ENCODE assay signal across 1 cellular context in genomic region chr2:69724540-69725159, GRCh38.
A peak's percentile ranks its signal among the peaks of the same experiment; 100 is the strongest.
TF ChIP-seq lines count a peak whose summit lies in the region.

No MANE protein-coding gene starts in this region.

TF ChIP-seq in K562, 482 proteins besides CTCF, POLR2A, EP300 and RAD21 (continued from another document and continues in another):
- TF ChIP-seq ARID3A (IDR thresholded peaks at IDR 0.05; ENCODE audit: borderline replicate concordance, low read depth, low read length): no peak
- no peak for TF ChIP-seq ZNF407 (IDR thresholded peaks at IDR 0.05; ENCODE audit: low read depth)
- TF ChIP-seq ZNF778 (CRISPR knock-in tag; IDR thresholded peaks at IDR 0.05): no peak
- no peak for TF ChIP-seq ZNF583 (CRISPR knock-in tag; IDR thresholded peaks at IDR 0.05)
- TF ChIP-seq RCOR1 (IDR thresholded peaks at IDR 0.05; ENCODE audit: borderline replicate concordance in 1 of 2, low read depth in 2 of 2, low read length in 2 of 2): peak in 1 of 2 experiments; percentile 79; a peak in 1 of 4 replicates
- TF ChIP-seq MAZ (CRISPR knock-in tag; conservative IDR thresholded peaks at IDR 0.05 in 1 of 2, IDR thresholded peaks at IDR 0.05 in 1 of 2): peak in 1 of 2 experiments; percentile 43; a peak in 2 of 4 replicates
- TF ChIP-seq CUX1 (CRISPR knock-in tag; IDR thresholded peaks at IDR 0.05): no peak
- TF ChIP-seq TCFL5 (CRISPR knock-in tag; conservative IDR thresholded peaks at IDR 0.05): no peak
- TF ChIP-seq ZNF124 (CRISPR knock-in tag; IDR thresholded peaks at IDR 0.05): no peak
- peak; percentile 87 for TF ChIP-seq ARID1B (IDR thresholded peaks at IDR 0.05)
- TF ChIP-seq KAT8 (IDR thresholded peaks at IDR 0.05; ENCODE audit: low read depth): no peak
- TF ChIP-seq POLR2AphosphoS5 (IDR thresholded peaks at IDR 0.05; ENCODE audit: control insufficient read depth, insufficient read depth, low read depth, low read length): no peak
- no peak for TF ChIP-seq ZSCAN29 (IDR thresholded peaks at IDR 0.05)
- TF ChIP-seq E2F3 (CRISPR knock-in tag; IDR thresholded peaks at IDR 0.05): no peak
- TF ChIP-seq ZNF785 (CRISPR knock-in tag; IDR thresholded peaks at IDR 0.05): no peak
- TF ChIP-seq ZNF668 (CRISPR knock-in tag; IDR thresholded peaks at IDR 0.05): no peak
- TF ChIP-seq SIRT6 (IDR thresholded peaks at IDR 0.05; ENCODE audit: low read depth, low read length): no peak
- TF ChIP-seq ESRRB (CRISPR knock-in tag; IDR thresholded peaks at IDR 0.05; ENCODE audit: borderline replicate concordance): no peak
- peak; percentile 72 for TF ChIP-seq HMBOX1 (IDR thresholded peaks at IDR 0.05)
- TF ChIP-seq MLLT1 (IDR thresholded peaks at IDR 0.05): no peak
- TF ChIP-seq PCBP1 (IDR thresholded peaks at IDR 0.05; ENCODE audit: low read depth, low read length, poor library complexity, severe bottlenecking): no peak
- TF ChIP-seq RBM15 (IDR thresholded peaks at IDR 0.05; ENCODE audit: insufficient read depth, low read length): no peak
- TF ChIP-seq EZH2 (IDR thresholded peaks at IDR 0.05; ENCODE audit: borderline replicate concordance, low read depth, low read length): no peak
- TF ChIP-seq RNF219 (CRISPR knock-in tag; IDR thresholded peaks at IDR 0.05): no peak
- no peak for TF ChIP-seq DACH1 (IDR thresholded peaks at IDR 0.05; ENCODE audit: partially characterized antibody)
- TF ChIP-seq SRSF1 (IDR thresholded peaks at IDR 0.05; ENCODE audit: low read depth, low read length): no peak
- TF ChIP-seq ZNF146 (CRISPR knock-in tag; IDR thresholded peaks at IDR 0.05; ENCODE audit: unreplicated experiment): no peak
- TF ChIP-seq ARHGAP35 (IDR thresholded peaks at IDR 0.05; ENCODE audit: partially characterized antibody): no peak
- peak; percentile 93 for TF ChIP-seq SMC3 (conservative IDR thresholded peaks at IDR 0.05; ENCODE audit: insufficient read depth, low read depth, low read length)
- no peak for TF ChIP-seq ZNF76 (CRISPR knock-in tag; IDR thresholded peaks at IDR 0.05; ENCODE audit: borderline replicate concordance)
- no peak for TF ChIP-seq NELFE (IDR thresholded peaks at IDR 0.05; ENCODE audit: insufficient read depth, insufficient read length)
- no peak for TF ChIP-seq IRF9 (tag; IDR thresholded peaks at IDR 0.05)
- no peak for TF ChIP-seq NR3C1 (CRISPR knock-in tag; IDR thresholded peaks at IDR 0.05)
- TF ChIP-seq HOXB6 (CRISPR knock-in tag; IDR thresholded peaks at IDR 0.05; ENCODE audit: borderline replicate concordance): no peak
- no peak for TF ChIP-seq CREB1 (IDR thresholded peaks at IDR 0.05)
- TF ChIP-seq CREB1 (CRISPR knock-in tag; IDR thresholded peaks at IDR 0.05): no peak
- TF ChIP-seq SPI1 (IDR thresholded peaks at IDR 0.05; ENCODE audit: borderline replicate concordance, low read depth, low read length): peak; percentile 74
- TF ChIP-seq BRCA1 (IDR thresholded peaks at IDR 0.05): no peak
- no peak for TF ChIP-seq BRCA1 (CRISPR knock-in tag; IDR thresholded peaks at IDR 0.05)
- no peak for TF ChIP-seq MEF2A (IDR thresholded peaks at IDR 0.05; ENCODE audit: control insufficient read depth, low read depth, low read length)
- no peak for TF ChIP-seq NR0B1 (IDR thresholded peaks at IDR 0.05; ENCODE audit: partially characterized antibody)
- TF ChIP-seq ZNF551 (CRISPR knock-in tag; IDR thresholded peaks at IDR 0.05): no peak
